In genomic region chr3:87789049-87789448, GRCh38 we compare ENCODE assay signal across 7 cellular contexts. TPM values are rescaled to one million over a fixed set of nuclear protein-coding genes. Genes with fewer than 3 reads are reported as not detected.
"Had no signal": no experiment of that assay in that cellular context is flagged by ENCODE, and none has a peak within 500 bp of the region (broad histone marks: within the 10 kb centered on the region; RNA-seq: fewer than 3 reads in every experiment).

No MANE protein-coding gene starts in this region.

RNA-seq across cellular contexts. Expression of gene HTR1F, which starts 3.5 kb away (rescaled TPM):
- total RNA-seq: OCI-LY7, PC-3, PC-9, SJCRH30, SJSA1, SK-MEL-5 had no signal
- polyA plus RNA-seq: SK-N-SH had no signal
